9 cellular contexts compared by ENCODE assay signal in genomic region chr17:28597606-28598383, GRCh38. TPM values are rescaled to one million over a fixed set of nuclear protein-coding genes. Genes with fewer than 3 reads are reported as not detected.
DNase-seq lines count a peak whose midpoint lies in the region; ATAC-seq and TF ChIP-seq lines count a peak whose summit lies in the region.
"Had no signal": no experiment of that assay in that cellular context is flagged by ENCODE, and none has a peak within 500 bp of the region (broad histone marks: within the 10 kb centered on the region; RNA-seq: fewer than 3 reads in every experiment).

No MANE protein-coding gene starts in this region.

- no peaks in the 10 kb centered on the region for H3K27me3 ChIP-seq in A673 (replicated peaks; ENCODE audit: insufficient read depth, low read depth, low read length, poor library complexity)
- no peaks in the 10 kb centered on the region for H3K27me3 ChIP-seq in HCT116 (ENCODE audit: insufficient read depth, low read length)
- H3K27me3 ChIP-seq in ascending aorta = no peaks in the 10 kb centered on the region
- H3K27me3 ChIP-seq: tibial nerve had no signal

- intact Hi-C loops in A673 (cut with micrococcal nuclease; ENCODE audit: unreplicated experiment) = no loop called here
- intact Hi-C loops in HCT116 (cut with micrococcal nuclease) = no loop called here
- intact Hi-C loops in activated CD4-positive, alpha-beta memory T cell treated with anti-CD3 and anti-CD28 coated beads for 36 hours (cut with micrococcal nuclease) = loop anchor here (2.0 to 5.0 kb wide), 2 partner anchors 113 to 355 kb away; partner anchors contain the start of genes PHF12 and PROCA1
- intact Hi-C loops in ascending aorta (cut with DNase I) = loop anchor here (1.0 kb wide), 1 partner anchor 20 kb away; no protein-coding TSS in a partner anchor

- CTCF ChIA-PET in A673 (lab: Charles Lee) = interaction anchor here (1.0 to 1.2 kb wide), 2 partner anchors 15 to 49 kb away, joined by 3 read pairs; no protein-coding TSS in a partner anchor
- CTCF ChIA-PET in HCT116 (lab: Charles Lee) = no interaction called here
- CTCF ChIA-PET in activated CD4-positive, alpha-beta memory T cell treated with anti-CD3 and anti-CD28 coated beads for 36 hours (lab: Charles Lee) = interaction anchor here (0.8 to 1.5 kb wide), 4 partner anchors 15 to 519 kb away, joined by 3 to 6 read pairs (median 4); partner anchors contain the start of genes ALDOC and PIGS

- H3K9me2 ChIP-seq in HCT116 (ENCODE audit: insufficient read depth) = no peaks in the 10 kb centered on the region

- TF ChIP-seq POLR2A in HCT116 (IDR thresholded peaks at IDR 0.05; ENCODE audit: borderline replicate concordance, extremely low read depth, insufficient read depth, insufficient read length) = no peak

- H3K9ac ChIP-seq in HCT116 (ENCODE audit: low read length) = peak overlapping the region; percentile 92

- POLR2A ChIA-PET in A673 (lab: Charles Lee; ENCODE audit: low non-redundant PET) = no interaction called here
- POLR2A ChIA-PET in HCT116 (lab: Charles Lee) = no interaction called here
- POLR2A ChIA-PET in activated CD4-positive, alpha-beta memory T cell treated with anti-CD3 and anti-CD28 coated beads for 36 hours (lab: Charles Lee) = interaction anchor here (0.8 to 2.4 kb wide), 5 partner anchors 15 to 65 kb away, joined by 3 to 28 read pairs (median 7); partner anchors contain the start of genes BLTP2, PIGS, SDF2 and SUPT6H

- DNase-seq in A673 (ENCODE audit: low spot score) = no peak
- DNase-seq in HCT116 (ENCODE audit: low read depth, low spot score) = no peak
- no peak for DNase-seq in activated CD4-positive, alpha-beta memory T cell treated with anti-CD3 and anti-CD28 coated beads for 36 hours
- no peak for DNase-seq in left lobe of liver (ENCODE audit: low spot score)
- no peak for DNase-seq in ascending aorta (ENCODE audit: low spot score in 2 of 2)
- DNase-seq in activated CD4-positive, alpha-beta T cell treated with anti-CD3 and anti-CD28 coated beads for 48 hours = no peak

- H3K4me2 ChIP-seq in HCT116 (ENCODE audit: low read length) = peak overlapping the region; percentile 97

- H3K27me3 Mint-ChIP-seq in activated CD4-positive, alpha-beta memory T cell treated with anti-CD3 and anti-CD28 coated beads for 36 hours = no peaks in the 10 kb centered on the region

- H3K4me1 ChIP-seq in A673 (ENCODE audit: insufficient read depth, low read length, poor library complexity, severe bottlenecking) (peaks cover 10% of the 10 kb centered on the region), HCT116 (ENCODE audit: control insufficient read depth in 1 of 2, insufficient read depth in 2 of 2, low read length in 2 of 2) (peaks cover 4 to 22% of the 10 kb centered on the region in 2 experiments; a peak in 2 of 4 replicates), ascending aorta (peaks cover 4 to 6% of the 10 kb centered on the region in 2 donors)

- H4K20me1 ChIP-seq in HCT116 (ENCODE audit: insufficient read depth) = no peaks in the 10 kb centered on the region

- peaks cover 43% of the 10 kb centered on the region for H3K79me2 ChIP-seq in HCT116 (ENCODE audit: insufficient read depth, low read length)

- H3K36me3 ChIP-seq in A673 (ENCODE audit: insufficient read depth, low read length, poor library complexity, severe bottlenecking) (peaks cover 38% of the 10 kb centered on the region), HCT116 (ENCODE audit: control insufficient read depth in 1 of 2, insufficient read depth in 2 of 2, low read length in 2 of 2) (peaks cover 7 to 11% of the 10 kb centered on the region in 2 experiments; a peak in 3 of 4 replicates), ascending aorta (no peaks in the 10 kb centered on the region)

- RAD21 ChIA-PET in HCT116 (lab: Charles Lee; ENCODE audit: low non-redundant PET in 1 of 2, low total read pairs in 2 of 2, uncharacterized antibody in 2 of 2, unreplicated experiment in 2 of 2) = no interaction called here

- peak overlapping the region; percentile 93 for H3K27ac Mint-ChIP-seq in activated CD4-positive, alpha-beta memory T cell treated with anti-CD3 and anti-CD28 coated beads for 36 hours

- no peaks in the 10 kb centered on the region for H3K9me3 Mint-ChIP-seq in activated CD4-positive, alpha-beta memory T cell treated with anti-CD3 and anti-CD28 coated beads for 36 hours

- no peaks in the 10 kb centered on the region for H3K9me3 ChIP-seq in A673 (ENCODE audit: low read depth, low read length, poor library complexity, severe bottlenecking)
- no peaks in the 10 kb centered on the region for H3K9me3 ChIP-seq in HCT116 (ENCODE audit: control insufficient read depth in 1 of 2, insufficient read depth in 1 of 2, low read depth in 1 of 2, low read length in 2 of 2)
- no peaks in the 10 kb centered on the region for H3K9me3 ChIP-seq in ascending aorta
- H3K9me3 ChIP-seq: tibial nerve had no signal

- no peak overlapping the region for H2AFZ ChIP-seq in HCT116 (ENCODE audit: low read depth, low read length, poor library complexity, severe bottlenecking)

- BruUV-seq in A673 (replicated peaks; lab: Mats Ljungman, UMichigan) = no TSS peak
- BruUV-seq in HCT116 (replicated peaks; lab: Mats Ljungman, UMichigan) = no TSS peak

- no peak for TF ChIP-seq RAD21 in HCT116 (IDR thresholded peaks at IDR 0.05; ENCODE audit: low read depth)

- peak overlapping the region; percentile 96 for H3K4me3 ChIP-seq in A673 (ENCODE audit: low read depth, low read length, poor library complexity, severe bottlenecking)
- peak overlapping the region; percentile 93 to 97 for H3K4me3 ChIP-seq in HCT116 (replicated peaks in 1 of 2; ENCODE audit: low read depth in 1 of 2, low read length in 2 of 2)
- peak overlapping the region in 1 of 2 donors; percentile 85 for H3K4me3 ChIP-seq in ascending aorta

- peaks cover 17% of the 10 kb centered on the region for H3K36me3 Mint-ChIP-seq in activated CD4-positive, alpha-beta memory T cell treated with anti-CD3 and anti-CD28 coated beads for 36 hours

- H3K27ac ChIP-seq in A673 (ENCODE audit: low read depth, low read length, poor library complexity, severe bottlenecking) = peak overlapping the region; percentile 95
- peak overlapping the region; percentile 80 for H3K27ac ChIP-seq in HCT116 (ENCODE audit: low read depth, low read length)
- no peak overlapping the region for H3K27ac ChIP-seq in ascending aorta

- H3K4me3 Mint-ChIP-seq in activated CD4-positive, alpha-beta memory T cell treated with anti-CD3 and anti-CD28 coated beads for 36 hours = peak overlapping the region; percentile 93

- no peak for ATAC-seq in HCT116
- ATAC-seq in left lobe of liver = peak; percentile 53
- no peak for ATAC-seq in HG03159 (IDR thresholded peaks at IDR 0.05; ENCODE audit: unreplicated experiment)
- no peak for ATAC-seq in HG03108 (IDR thresholded peaks at IDR 0.05; ENCODE audit: unreplicated experiment)

- peaks cover 21% of the 10 kb centered on the region for H3K4me1 Mint-ChIP-seq in activated CD4-positive, alpha-beta memory T cell treated with anti-CD3 and anti-CD28 coated beads for 36 hours (ENCODE audit: low read depth)

- TF ChIP-seq CTCF in A673 (conservative IDR thresholded peaks at IDR 0.05; ENCODE audit: low read depth, low read length) (no peak), HCT116 (IDR thresholded peaks at IDR 0.05 in 2 of 3, conservative IDR thresholded peaks at IDR 0.05 in 1 of 3; ENCODE audit: borderline replicate concordance in 1 of 3, insufficient read depth in 1 of 3, low read depth in 2 of 3, low read length in 2 of 3) (no peak), ascending aorta (IDR thresholded peaks at IDR 0.05) (no peak)

TF ChIP-seq in HCT116, 20 proteins besides CTCF, POLR2A, EP300 and RAD21:
- TF ChIP-seq POLR2AphosphoS5 (IDR thresholded peaks at IDR 0.05; ENCODE audit: low read depth, low read length) = no peak
- TF ChIP-seq SP1 (IDR thresholded peaks at IDR 0.05; ENCODE audit: low read depth) = no peak
- no peak for TF ChIP-seq CBX3 (IDR thresholded peaks at IDR 0.05; ENCODE audit: low read depth)
- no peak for TF ChIP-seq YY1 (IDR thresholded peaks at IDR 0.05; ENCODE audit: extremely low read depth, insufficient replicate concordance, low read depth, low read length)
- TF ChIP-seq ZFX (IDR thresholded peaks at IDR 0.05) = no peak
- no peak for TF ChIP-seq SIN3A (IDR thresholded peaks at IDR 0.05; ENCODE audit: low read depth)

RNA-seq across cellular contexts. Expression of gene SPAG5, which starts 1.0 kb away (rescaled TPM):
- total RNA-seq in A673 (2021) = 213 and 219 TPM in 2 replicates
- 94.9 TPM for total RNA-seq in HCT116 (2021; ENCODE audit: unreplicated experiment)
- 77.7 and 92.1 TPM in 2 replicates for polyA plus RNA-seq in HCT116 (2012)
- total RNA-seq in activated CD4-positive, alpha-beta memory T cell treated with anti-CD3 and anti-CD28 coated beads for 36 hours = 100 to 1,000 TPM; 153 to 159 TPM
- 8.8 TPM for total RNA-seq in left lobe of liver
- 1.6 TPM for total RNA-seq in ascending aorta

RNA-seq across cellular contexts. Expression of gene RSKR, which starts 16.2 kb away (rescaled TPM):
- total RNA-seq in A673 (2021) = 34.6 and 36.8 TPM in 2 replicates
- 18.9 TPM for total RNA-seq in HCT116 (2021; ENCODE audit: unreplicated experiment)
- polyA plus RNA-seq in HCT116 (2012) = 9.5 and 9.7 TPM in 2 replicates
- 10 to 100 TPM; 14.2 to 17.5 TPM for total RNA-seq in activated CD4-positive, alpha-beta memory T cell treated with anti-CD3 and anti-CD28 coated beads for 36 hours
- total RNA-seq in left lobe of liver = 4.0 TPM
- 0.32 TPM for total RNA-seq in ascending aorta

RNA-seq across cellular contexts. Expression of gene ALDOC, which starts 21.1 kb away (rescaled TPM):
- total RNA-seq in A673 (2021) (9.7 and 12.0 TPM in 2 replicates), HCT116 (2021; ENCODE audit: unreplicated experiment) (82.8 TPM), left lobe of liver (46.8 TPM), ascending aorta (24.8 TPM)
- polyA plus RNA-seq in HCT116 (2012) = 379 and 483 TPM in 2 replicates
- 10 to 100 TPM; 75.2 to 77.3 TPM for total RNA-seq in activated CD4-positive, alpha-beta memory T cell treated with anti-CD3 and anti-CD28 coated beads for 36 hours

RNA-seq across cellular contexts. Expression of gene PIGS, which starts 26.5 kb away (rescaled TPM):
- total RNA-seq in A673 (2021) (51.6 and 64.8 TPM in 2 replicates), HCT116 (2021; ENCODE audit: unreplicated experiment) (45.8 TPM), left lobe of liver (10.1 TPM), ascending aorta (44.6 TPM)
- 48.3 and 52.0 TPM in 2 replicates for polyA plus RNA-seq in HCT116 (2012)
- 10 to 100 TPM; 36.6 to 38.6 TPM for total RNA-seq in activated CD4-positive, alpha-beta memory T cell treated with anti-CD3 and anti-CD28 coated beads for 36 hours

RNA-seq across cellular contexts. Expression of gene UNC119, which starts 45.4 kb away (rescaled TPM):
- total RNA-seq in A673 (2021) = 44.6 and 46.8 TPM in 2 replicates
- 43.2 TPM for total RNA-seq in HCT116 (2021; ENCODE audit: unreplicated experiment)
- polyA plus RNA-seq in HCT116 (2012) = 36.9 and 40.4 TPM in 2 replicates
- total RNA-seq in activated CD4-positive, alpha-beta memory T cell treated with anti-CD3 and anti-CD28 coated beads for 36 hours = 10 to 100 TPM; 38.0 to 42.0 TPM
- 14.3 TPM for total RNA-seq in left lobe of liver
- total RNA-seq in ascending aorta = 33.8 TPM

Comparison
In these comparisons a context has a peak if more than half of its experiments do, and no peak if none do; other contexts are left out.
1. H3K27ac ChIP-seq: peak in A673 (single experiment) and HCT116 (single experiment); none in ascending aorta (0 of 2).
2. intact Hi-C loops: an anchor here in activated CD4-positive, alpha-beta memory T cell treated with anti-CD3 and anti-CD28 coated beads for 36 hours (2.0 to 5.0 kb wide) and ascending aorta (1.0 kb wide); none called in A673 and HCT116.